ENCODE assay signal across 13 cellular contexts in the genomic region with DNA sequence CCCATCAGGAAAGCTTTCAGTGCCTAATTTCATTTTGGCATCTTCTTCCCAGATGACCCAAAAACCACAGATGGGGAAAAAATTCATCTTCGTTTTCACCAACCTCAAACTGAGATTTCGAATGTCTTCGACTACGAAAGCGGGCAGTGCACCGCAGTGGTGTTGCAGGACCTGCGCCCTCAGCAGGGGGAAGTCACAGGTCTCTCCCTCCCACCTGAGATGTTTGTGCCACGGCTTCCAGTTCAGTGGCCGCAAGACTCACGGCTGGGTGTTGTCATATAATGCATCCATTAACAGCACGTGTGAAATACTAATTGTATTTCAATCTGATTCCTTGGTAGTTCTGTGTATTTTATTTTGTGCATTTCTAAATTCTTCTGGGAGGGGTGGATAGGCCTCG.
DNase-seq lines count a peak whose midpoint lies in the region; ATAC-seq and TF ChIP-seq lines count a peak whose summit lies in the region.
"Had no signal": no experiment of that assay in that cellular context is flagged by ENCODE, and none has a peak within 500 bp of the region (broad histone marks: within the 10 kb centered on the region; RNA-seq: fewer than 3 reads in every experiment).

No MANE protein-coding gene starts in this region.

- DNase-seq in H9 (peak; percentile 7), chondrocyte (ENCODE audit: low spot score) (peak; percentile 62), neural progenitor cell (ENCODE audit: low spot score) (no peak), posterior vena cava (ENCODE audit: low spot score) (peak; percentile 62)
- no peak for DNase-seq in activated naive CD4-positive, alpha-beta T cell (lab: John Stamatoyannopoulos, UW)
- DNase-seq: ACHN; BE2C; CD4-positive, CD25-positive, alpha-beta regulatory T cell; CD8-positive, alpha-beta memory T cell; GOT3 had no signal

- H3T11ph ChIP-seq in H9 (ENCODE audit: low read length), result no peak overlapping the region

- H3K23me2 ChIP-seq in H9 (ENCODE audit: insufficient read length, low read depth, low read length, poor library complexity, severe bottlenecking), result no peaks in the 10 kb centered on the region

- H3K27ac ChIP-seq in H9 (ENCODE audit: insufficient read length, low read depth, low read length) (no peak overlapping the region), neural progenitor cell (no peak overlapping the region)

- no peak overlapping the region for H3K18ac ChIP-seq in H9 (ENCODE audit: insufficient read length, low read depth, low read length)

- H3K23ac ChIP-seq in H9 (ENCODE audit: insufficient read length, low read depth, low read length), result no peak overlapping the region

- H3K36me3 ChIP-seq in neural progenitor cell, result no peaks in the 10 kb centered on the region
- H3K36me3 ChIP-seq: BE2C had no signal

- no peaks in the 10 kb centered on the region for H4K20me1 ChIP-seq in H9 (ENCODE audit: control insufficient read depth, insufficient read depth, insufficient read length)
- no peaks in the 10 kb centered on the region for H4K20me1 ChIP-seq in neural progenitor cell (ENCODE audit: low read depth)

- H3K27ac Mint-ChIP-seq in H9, result no peak overlapping the region
- no peak overlapping the region for H3K27ac Mint-ChIP-seq in chondrocyte (ENCODE audit: unreplicated experiment)
- peak overlapping the region; percentile 72 for H3K27ac Mint-ChIP-seq in neural progenitor cell
- H3K27ac Mint-ChIP-seq: CD4-positive, CD25-positive, alpha-beta regulatory T cell; CD8-positive, alpha-beta memory T cell; IgD-negative memory B cell had no signal

- H3K4ac ChIP-seq in H9 (ENCODE audit: low read depth, low read length), result no peak overlapping the region

- no CpG with 5 or more reads among the region's 12 CpGs for WGBS in H9 (ENCODE audit: extremely low coverage, insufficient read length, low lambda C conversion rate)

- no peak overlapping the region for H2BK15ac ChIP-seq in H9 (ENCODE audit: low read depth, low read length)

- TF ChIP-seq CTCF in H9 (conservative IDR thresholded peaks at IDR 0.05) (no peak), chondrocyte (IDR thresholded peaks at IDR 0.05) (no peak), neural progenitor cell (IDR thresholded peaks at IDR 0.05) (no peak)

- H3K79me1 ChIP-seq in H9 (ENCODE audit: insufficient read depth, low read depth, low read length, poor library complexity, severe bottlenecking), result no peaks in the 10 kb centered on the region

- no peak overlapping the region for H2BK120ac ChIP-seq in H9 (ENCODE audit: low read depth, low read length, poor library complexity, severe bottlenecking)

- no peak overlapping the region for H3K14ac ChIP-seq in H9 (ENCODE audit: insufficient read depth, low read length)

- H3K79me2 ChIP-seq in H9 (ENCODE audit: insufficient read depth, low read length) (no peaks in the 10 kb centered on the region; the same call in 1 of the 2 replicates), neural progenitor cell (ENCODE audit: low read depth) (no peaks in the 10 kb centered on the region)

- peaks cover 0 to 6% of the 10 kb centered on the region in 2 experiments; a peak in 4 of 5 replicates for H3K9me3 Mint-ChIP-seq in H9
- H3K9me3 Mint-ChIP-seq in chondrocyte (ENCODE audit: low read depth), result peaks cover 26% of the 10 kb centered on the region
- peaks cover 4% of the 10 kb centered on the region for H3K9me3 Mint-ChIP-seq in neural progenitor cell
- H3K9me3 Mint-ChIP-seq: CD8-positive, alpha-beta memory T cell had no signal

- no peaks in the 10 kb centered on the region for H3F3A ChIP-seq in neural progenitor cell (ENCODE audit: low read depth)

- H2AK5ac ChIP-seq in H9 (ENCODE audit: insufficient read length, low read length), result no peak overlapping the region

- H3K4me1 ChIP-seq in H9 (ENCODE audit: insufficient read depth, low read length) (no peaks in the 10 kb centered on the region), neural progenitor cell (no peaks in the 10 kb centered on the region)
- H3K4me1 ChIP-seq: BE2C had no signal

- H3K4me3 ChIP-seq in neural progenitor cell, result no peak overlapping the region

- no peak overlapping the region for H2BK5ac ChIP-seq in H9 (ENCODE audit: insufficient read length, low read length)

- H3K27me3 ChIP-seq in H9 (ENCODE audit: insufficient read depth, low read length) (no peaks in the 10 kb centered on the region), neural progenitor cell (no peaks in the 10 kb centered on the region)
- H3K27me3 ChIP-seq: BE2C had no signal

- ATAC-seq in GM19351 (IDR thresholded peaks at IDR 0.05; ENCODE audit: unreplicated experiment), result no peak
- ATAC-seq: HepG2 had no signal

- H3K36me3 Mint-ChIP-seq in H9 (ENCODE audit: insufficient read depth in 1 of 3, low read depth in 3 of 3), result no peaks in the 10 kb centered on the region; a peak in 1 of 7 replicates
- H3K36me3 Mint-ChIP-seq in chondrocyte (ENCODE audit: low read depth), result peaks cover 5% of the 10 kb centered on the region
- H3K36me3 Mint-ChIP-seq in neural progenitor cell, result no peaks in the 10 kb centered on the region
- H3K36me3 Mint-ChIP-seq: CD4-positive, CD25-positive, alpha-beta regulatory T cell; CD8-positive, alpha-beta memory T cell had no signal

- no peak overlapping the region for H2BK12ac ChIP-seq in H9 (ENCODE audit: insufficient read length, low read depth, low read length)

- no peak overlapping the region for H4K5ac ChIP-seq in H9 (ENCODE audit: insufficient read length, low read depth, low read length)

- intact Hi-C loops in posterior vena cava (cut with DNase I), result no loop called here

- H3K27me3 Mint-ChIP-seq in H9 (ENCODE audit: low read depth) (peaks cover 5% of the 10 kb centered on the region), chondrocyte (ENCODE audit: low read depth) (no peaks in the 10 kb centered on the region), neural progenitor cell (ENCODE audit: insufficient read depth, low read depth) (peaks cover 4% of the 10 kb centered on the region)
- H3K27me3 Mint-ChIP-seq: CD4-positive, CD25-positive, alpha-beta regulatory T cell; IgD-negative memory B cell had no signal

- H3K4me1 Mint-ChIP-seq in H9 (peaks cover 0 to 2% of the 10 kb centered on the region in 2 experiments; a peak in 1 of 4 replicates), chondrocyte (ENCODE audit: low read depth) (no peaks in the 10 kb centered on the region), neural progenitor cell (no peaks in the 10 kb centered on the region)
- H3K4me1 Mint-ChIP-seq: CD8-positive, alpha-beta memory T cell; IgD-negative memory B cell had no signal

- H4K8ac ChIP-seq in H9 (replicated peaks; ENCODE audit: insufficient read length, low read depth, low read length), result no peak overlapping the region

- H4K91ac ChIP-seq in H9 (ENCODE audit: insufficient read length, low read depth, low read length), result no peak overlapping the region

- H3K9me3 ChIP-seq in H9 (ENCODE audit: control insufficient read depth, low read depth, low read length), result no peaks in the 10 kb centered on the region
- no peaks in the 10 kb centered on the region for H3K9me3 ChIP-seq in neural progenitor cell (ENCODE audit: low read depth)
- H3K9me3 ChIP-seq: BE2C had no signal

- no peak overlapping the region for H2BK20ac ChIP-seq in H9 (ENCODE audit: low read depth, low read length, poor library complexity, severe bottlenecking)

- H3K4me3 Mint-ChIP-seq in H9 (no peak overlapping the region), chondrocyte (ENCODE audit: unreplicated experiment) (no peak overlapping the region), neural progenitor cell (no peak overlapping the region)
- H3K4me3 Mint-ChIP-seq: CD4-positive, CD25-positive, alpha-beta regulatory T cell; CD8-positive, alpha-beta memory T cell; IgD-negative memory B cell had no signal

- no peak overlapping the region for H3K56ac ChIP-seq in H9 (ENCODE audit: insufficient read length, low read depth, low read length)

- H2AFZ ChIP-seq in H9 (ENCODE audit: low read length) (no peak overlapping the region), neural progenitor cell (replicated peaks) (no peak overlapping the region)

- no peak overlapping the region for H3K9ac ChIP-seq in H9 (ENCODE audit: extremely low read depth, insufficient read length, low read length)
- no peak overlapping the region for H3K9ac ChIP-seq in neural progenitor cell

- H3K4me2 ChIP-seq in H9 (ENCODE audit: insufficient read depth, insufficient read length, low read length) (no peak overlapping the region), neural progenitor cell (no peak overlapping the region)

Comparison
In these comparisons a context has a peak if more than half of its experiments do, and no peak if none do; other contexts are left out.
1. DNase-seq: peak in H9 (single experiment), chondrocyte (single experiment) and posterior vena cava (single experiment); none in neural progenitor cell (single experiment) and activated naive CD4-positive, alpha-beta T cell (0 of 4).